In the genomic region with DNA sequence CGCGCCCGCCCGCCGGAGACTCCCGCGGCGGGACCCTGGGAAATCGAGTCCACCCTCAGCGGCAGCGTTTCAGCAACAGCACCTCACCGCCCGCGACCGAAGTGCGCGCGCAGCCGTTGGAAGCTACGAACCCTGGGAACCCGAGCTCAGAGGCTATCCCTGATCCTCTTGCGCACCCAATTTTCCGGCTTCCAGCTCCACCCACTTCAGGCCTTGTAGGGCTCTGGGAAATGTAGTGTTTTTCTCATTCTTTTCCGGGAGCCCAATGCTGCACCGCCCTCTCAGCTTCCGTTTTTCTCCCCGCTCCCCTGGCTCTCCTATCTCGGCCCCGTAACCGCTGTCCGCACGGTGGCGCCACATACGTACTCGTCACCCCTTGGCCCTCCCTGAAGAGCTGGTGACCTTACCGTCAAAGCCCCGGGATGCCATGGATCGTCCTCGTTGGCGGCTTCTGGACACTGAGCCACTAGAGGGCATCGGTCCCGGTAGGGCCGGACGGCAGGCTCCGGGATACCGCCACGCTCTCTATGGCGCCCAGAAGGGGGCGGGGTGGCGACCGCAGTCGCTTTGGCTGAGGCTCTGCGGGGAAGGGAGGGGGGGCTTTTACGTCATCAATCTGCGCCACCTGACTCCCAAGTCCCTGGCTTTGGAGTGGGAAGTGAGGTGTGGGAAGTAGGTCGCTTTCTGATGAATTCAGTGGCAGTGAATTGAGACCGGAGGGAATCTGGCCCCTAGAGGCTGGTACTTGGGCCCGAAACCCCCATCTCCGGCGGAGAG, we compare ENCODE assay signal across 8 cellular contexts.
DNase-seq lines count a peak whose midpoint lies in the region; ATAC-seq and TF ChIP-seq lines count a peak whose summit lies in the region.

TSS of gene ODR4 (plus strand) at position 687 of the 777 bp plus-strand sequence. CDS start 3,948 bp downstream, outside the sequence.
TSS of gene TPR (minus strand) at position 102 of the 777 bp plus-strand sequence. CDS start 225 bp downstream, outside the sequence.

- ATAC-seq in GM18870 (IDR thresholded peaks at IDR 0.05; ENCODE audit: unreplicated experiment) (peak; percentile 91), HG03139 (IDR thresholded peaks at IDR 0.05; ENCODE audit: unreplicated experiment) (peak; percentile 89)

- peak; percentile 98 for DNase-seq in AG04449 (ENCODE audit: low read depth, low spot score)
- DNase-seq in NCI-H2227 (lab: John Stamatoyannopoulos, UW; ENCODE audit: unreplicated experiment): peak; percentile 99
- DNase-seq in cardiac fibroblast (ENCODE audit: low read depth in 2 of 2): peak; percentile 100
- DNase-seq in iPS-NIHi7 (ENCODE audit: extremely low spot score): peak; percentile 91
- peak; percentile 99 for DNase-seq in smooth muscle cell of the brain vasculature (ENCODE audit: low read depth, low spot score)

- POLR2A ChIA-PET in AG04449 (lab: Yijun Ruan, JAX): interaction anchor here (0.6 to 0.9 kb wide), 3 partner anchors 13 to 305 kb away, joined by 3 to 6 read pairs (median 3); partner anchors contain the start of gene PTGS2

- H3K4me3 ChIP-seq in AG04449 (ENCODE audit: low read depth, low read length) (peak within 1 kb of the TSS; percentile 84), WI38 (ENCODE audit: low read depth, low read length) (peak within 1 kb of the TSS; percentile 83), cardiac fibroblast (replicated peaks in 1 of 2; ENCODE audit: low read depth in 2 of 2, low read length in 2 of 2) (peak within 1 kb of the TSS; percentile 85 to 90)

- CTCF ChIA-PET in AG04449 (lab: Yijun Ruan, JAX): interaction anchor here (0.5 to 2.4 kb wide), 53 partner anchors 9 to 622 kb away, joined by 3 to 32 read pairs (median 4); partner anchors contain the start of gene PTGS2

- peak; percentile 86 for TF ChIP-seq CTCF in AG04449 (IDR thresholded peaks at IDR 0.05; ENCODE audit: insufficient read depth, low read length, missing control alignments)
- peak; percentile 85 for TF ChIP-seq CTCF in WI38 (IDR thresholded peaks at IDR 0.05; ENCODE audit: low read depth, low read length)
- TF ChIP-seq CTCF in cardiac fibroblast (IDR thresholded peaks at IDR 0.05; ENCODE audit: low read depth, low read length): peak; percentile 81

Comparison
In these comparisons a context has a peak if more than half of its experiments do, and no peak if none do; other contexts are left out.
1. Peak in every context shown above with its lines: DNase-seq, ATAC-seq and H3K4me3 ChIP-seq.